In genomic region chr18:79945118-79946042, GRCh38 we compare ENCODE assay signal across 15 cellular contexts. TPM values are rescaled to one million over a fixed set of nuclear protein-coding genes. Genes with fewer than 3 reads are reported as not detected.
A peak's percentile ranks its signal among the peaks of the same experiment; 100 is the strongest.
DNase-seq lines count a peak whose midpoint lies in the region; ATAC-seq, FAIRE-seq and TF ChIP-seq lines count a peak whose summit lies in the region.
"Had no signal": no experiment of that assay in that cellular context is flagged by ENCODE, and none has a peak within 500 bp of the region (broad histone marks: within the 10 kb centered on the region; RNA-seq: fewer than 3 reads in every experiment).

No MANE protein-coding gene starts in this region.

- H3K4ac ChIP-seq in H1 (replicated peaks; ENCODE audit: insufficient read length, low read depth, low read length), result no peak overlapping the region

- no TSS peak for BruUV-seq in PC-3 (replicated peaks; lab: Mats Ljungman, UMichigan)

- no peak overlapping the region for H3K4me2 ChIP-seq in H1 (ENCODE audit: insufficient read depth in 1 of 2, low read depth in 2 of 2, low read length in 2 of 2)
- H3K4me2 ChIP-seq in smooth muscle cell, result no peak overlapping the region
- H3K4me2 ChIP-seq in PC-3 (ENCODE audit: low read length), result no peak overlapping the region

- peaks cover 3% of the 10 kb centered on the region; the same call in 1 of the 2 replicates for H3K79me1 ChIP-seq in H1 (ENCODE audit: low read depth, low read length)

- no peak overlapping the region for H3K9ac ChIP-seq in H1 (replicated peaks in 1 of 4; ENCODE audit: extremely low read depth in 1 of 4, low read depth in 3 of 4, low read length in 3 of 4)
- no peak overlapping the region for H3K9ac ChIP-seq in smooth muscle cell (ENCODE audit: low read depth)
- no peak overlapping the region for H3K9ac ChIP-seq in PC-3 (ENCODE audit: low read length)

- H3K9me2 ChIP-seq in PC-3 (replicated peaks; ENCODE audit: low read length), result no peaks in the 10 kb centered on the region

- peak overlapping the region; percentile 19; the same call in 1 of the 2 replicates for H3K18ac ChIP-seq in H1 (ENCODE audit: extremely low read depth, low read length)

- no peaks in the 10 kb centered on the region for H3K27me3 ChIP-seq in CD8-positive, alpha-beta T cell (ENCODE audit: insufficient read depth, low read length)
- peaks cover 0 to 6% (median 4%) of the 10 kb centered on the region in 4 experiments; a peak in 5 of 7 replicates for H3K27me3 ChIP-seq in H1 (replicated peaks in 1 of 4; ENCODE audit: control insufficient read depth in 3 of 4, extremely low read depth in 1 of 4, insufficient read depth in 3 of 4, low read length in 3 of 4)
- no peaks in the 10 kb centered on the region for H3K27me3 ChIP-seq in pancreas
- H3K27me3 ChIP-seq in smooth muscle cell (ENCODE audit: low read depth), result no peaks in the 10 kb centered on the region
- H3K27me3 ChIP-seq in PC-3 (ENCODE audit: low read length), result no peaks in the 10 kb centered on the region
- no peaks in the 10 kb centered on the region for H3K27me3 ChIP-seq in vagina
- H3K27me3 ChIP-seq: tibial artery had no signal

- H3K14ac ChIP-seq in H1 (ENCODE audit: insufficient read length), result no peak overlapping the region

- H3K27ac Mint-ChIP-seq in CD8-positive, alpha-beta T cell, result peak overlapping the region; percentile 71
- H3K27ac Mint-ChIP-seq: progenitor cell of endocrine pancreas had no signal

- 91% methylated on average over 17 of the region's 17 CpGs; no CpG with 5 or more reads in 1 of the 2 experiments for WGBS in H1 (ENCODE audit: extremely low coverage in 1 of 2, insufficient coverage in 1 of 2, insufficient read length in 1 of 2, insufficient replicate concordance in 2 of 2, low coverage in 1 of 2, low lambda C conversion rate in 2 of 2, missing lambda C conversion rate in 1 of 2), 2 experiments
- WGBS in pancreas, 2 donors, result 61 to 66% methylated on average over 17 of the region's 17 CpGs
- 90% methylated on average over 17 of the region's 17 CpGs for WGBS in smooth muscle cell (ENCODE audit: low lambda C conversion rate)

- H3K36me3 ChIP-seq in CD8-positive, alpha-beta T cell (ENCODE audit: insufficient read depth, low read length), result peaks cover 15% of the 10 kb centered on the region
- H3K36me3 ChIP-seq in H1 (ENCODE audit: control insufficient read depth in 2 of 4, insufficient read depth in 4 of 4, low read length in 3 of 4), result no peaks in the 10 kb centered on the region; a peak in 1 of 8 replicates
- peaks cover 0 to 7% (median 4%) of the 10 kb centered on the region in 3 donors for H3K36me3 ChIP-seq in pancreas
- no peaks in the 10 kb centered on the region for H3K36me3 ChIP-seq in smooth muscle cell (ENCODE audit: low read depth)
- H3K36me3 ChIP-seq in PC-3 (ENCODE audit: low read depth, low read length), result peaks cover 5% of the 10 kb centered on the region; the same call in 1 of the 2 replicates
- H3K36me3 ChIP-seq in vagina, result peaks cover 0 to 25% of the 10 kb centered on the region in 2 donors

- no peaks in the 10 kb centered on the region for H3K23me2 ChIP-seq in H1 (ENCODE audit: low read depth, low read length)

- no peak overlapping the region for H3K4me3 ChIP-seq in CD8-positive, alpha-beta T cell (ENCODE audit: low read depth, low read length)
- H3K4me3 ChIP-seq in H1 (ENCODE audit: extremely low read depth in 1 of 4, insufficient read depth in 2 of 4, low read depth in 3 of 4, low read length in 4 of 4), result no peak overlapping the region
- H3K4me3 ChIP-seq in pancreas, result no peak overlapping the region
- no peak overlapping the region for H3K4me3 ChIP-seq in smooth muscle cell
- H3K4me3 ChIP-seq in PC-3 (ENCODE audit: low read length), result no peak overlapping the region
- no peak overlapping the region for H3K4me3 ChIP-seq in vagina
- H3K4me3 ChIP-seq: tibial artery had no signal

- H3K79me2 ChIP-seq in H1 (ENCODE audit: control insufficient read depth in 1 of 2, insufficient read depth in 2 of 2, low read length in 2 of 2), result peaks cover 0 to 6% of the 10 kb centered on the region in 2 experiments; a peak in 2 of 4 replicates
- H3K79me2 ChIP-seq in smooth muscle cell (ENCODE audit: low read depth), result peaks cover 69% of the 10 kb centered on the region
- peaks cover 80% of the 10 kb centered on the region for H3K79me2 ChIP-seq in PC-3 (ENCODE audit: low read length)

- TF ChIP-seq CTCF in CD8-positive, alpha-beta T cell (IDR thresholded peaks at IDR 0.05), result no peak
- TF ChIP-seq CTCF in H1 (IDR thresholded peaks at IDR 0.05; ENCODE audit: control extremely low read depth in 1 of 3, insufficient read depth in 1 of 3, low read depth in 1 of 3, low read length in 3 of 3) (no peak), pancreas (IDR thresholded peaks at IDR 0.05) (no peak), smooth muscle cell (IDR thresholded peaks at IDR 0.05; ENCODE audit: borderline replicate concordance, insufficient read depth, poor library complexity, severe bottlenecking) (no peak), PC-3 (conservative IDR thresholded peaks at IDR 0.05; ENCODE audit: low read depth, low read length) (no peak), vagina (IDR thresholded peaks at IDR 0.05) (no peak), GM13977 (IDR thresholded peaks at IDR 0.05; ENCODE audit: extremely low read depth, insufficient read depth, missing control alignments) (no peak)

- no peak overlapping the region for H4K91ac ChIP-seq in H1 (replicated peaks; ENCODE audit: insufficient read length, low read length)

- H2BK20ac ChIP-seq in H1 (ENCODE audit: low read length), result no peak overlapping the region

- no peak overlapping the region; the same call in 1 of the 2 replicates for H2BK5ac ChIP-seq in H1 (ENCODE audit: low read depth, low read length)

- TF ChIP-seq POLR2A in H1 (IDR thresholded peaks at IDR 0.05; ENCODE audit: control extremely low read depth in 1 of 2, low read depth in 2 of 2, low read length in 2 of 2), result no peak
- no peak for TF ChIP-seq POLR2A in vagina (IDR thresholded peaks at IDR 0.05)

- intact Hi-C loops in CD8-positive, alpha-beta T cell (cut with DNase I, micrococcal nuclease), result no loop called here
- intact Hi-C loops in pancreas (cut with DNase I) (no loop called here), PC-3 (cut with micrococcal nuclease) (no loop called here), vagina (cut with DNase I) (no loop called here)

- H4K20me1 ChIP-seq in H1 (replicated peaks in 1 of 2; ENCODE audit: control insufficient read depth in 1 of 2, insufficient read depth in 2 of 2, low read length in 2 of 2), result peaks cover 5 to 22% of the 10 kb centered on the region in 2 experiments
- peaks cover 99% of the 10 kb centered on the region for H4K20me1 ChIP-seq in smooth muscle cell (ENCODE audit: low read depth)
- peaks cover 7% of the 10 kb centered on the region; the same call in 1 of the 2 replicates for H4K20me1 ChIP-seq in PC-3 (ENCODE audit: low read length)

- H3K4me1 ChIP-seq in CD8-positive, alpha-beta T cell (ENCODE audit: insufficient read depth, low read length), result peaks cover 40% of the 10 kb centered on the region
- H3K4me1 ChIP-seq in H1 (replicated peaks in 1 of 4; ENCODE audit: control insufficient read depth in 3 of 4, insufficient read depth in 4 of 4, low read length in 3 of 4) (peaks cover 0 to 13% (median 8%) of the 10 kb centered on the region in 4 experiments; a peak in 4 of 7 replicates), pancreas (peaks cover 0 to 34% (median 15%) of the 10 kb centered on the region in 3 donors), smooth muscle cell (ENCODE audit: low read depth) (peaks cover 6% of the 10 kb centered on the region), PC-3 (ENCODE audit: insufficient read depth, low read length) (peaks cover 12% of the 10 kb centered on the region), vagina (peaks cover 94% of the 10 kb centered on the region)

- in situ Hi-C loops in GM13977 (cut with MboI; ENCODE audit: low pct_unique_long_range_greater_than_20kb, low sequenced_read_pairs, unreplicated experiment), result no loop called here

- no peak overlapping the region for H2BK15ac ChIP-seq in H1 (ENCODE audit: low read length)

- no peaks in the 10 kb centered on the region for H3K27me3 Mint-ChIP-seq in CD8-positive, alpha-beta T cell (ENCODE audit: low read depth)
- H3K27me3 Mint-ChIP-seq: progenitor cell of endocrine pancreas had no signal

- peaks cover 36% of the 10 kb centered on the region for H3K36me3 Mint-ChIP-seq in CD8-positive, alpha-beta T cell

- H4K5ac ChIP-seq in H1 (ENCODE audit: insufficient read length, low read depth, low read length), result no peak overlapping the region

- no peak overlapping the region for H3K23ac ChIP-seq in H1 (ENCODE audit: insufficient read length)

- TF ChIP-seq RAD21 in H1 (IDR thresholded peaks at IDR 0.05 in 1 of 2, conservative IDR thresholded peaks at IDR 0.05 in 1 of 2; ENCODE audit: low read depth in 2 of 2, low read length in 2 of 2), result no peak

- no peak overlapping the region for H4K8ac ChIP-seq in H1 (ENCODE audit: extremely low read depth, insufficient read depth, low read length)

- no peak overlapping the region for H3K56ac ChIP-seq in H1 (replicated peaks; ENCODE audit: insufficient read length, low read depth, low read length)

- H3K4me1 Mint-ChIP-seq in CD8-positive, alpha-beta T cell (ENCODE audit: low read depth), result peaks cover 49% of the 10 kb centered on the region

- no peak overlapping the region for H2AK5ac ChIP-seq in H1 (ENCODE audit: low read depth, low read length)

- TF ChIP-seq EP300 in H1 (IDR thresholded peaks at IDR 0.05; ENCODE audit: borderline replicate concordance in 1 of 2, low read depth in 2 of 2, low read length in 2 of 2), result no peak

- CTCF ChIA-PET in CD8-positive, alpha-beta T cell (lab: Charles Lee), result no interaction called here
- CTCF ChIA-PET in H1 (lab: Charles Lee; ENCODE audit: partially characterized antibody) (interaction anchor here (0.6 to 4.4 kb wide), 7 partner anchors 11 to 273 kb away, joined by 3 to 19 read pairs (median 3); partner anchors contain the start of gene ADNP2), PC-3 (lab: Charles Lee) (no interaction called here)

- DNase-seq in CD8-positive, alpha-beta T cell, result no peak
- peak; percentile 78 for DNase-seq in NCI-H2107 treated with DMSO at 0.1 percent for 48 hours (lab: John Stamatoyannopoulos, UW; ENCODE audit: unreplicated experiment)
- no peak for DNase-seq in H1 (ENCODE audit: low read depth in 1 of 2, low spot score in 2 of 2)
- peak in 2 of 6 donors; percentile 10 to 16 for DNase-seq in pancreas
- DNase-seq in smooth muscle cell (lab: John Stamatoyannopoulos, UW; ENCODE audit: unreplicated experiment), result no peak
- no peak for DNase-seq in PC-3
- DNase-seq in vagina (ENCODE audit: extremely low spot score in 2 of 2), result no peak
- no peak for DNase-seq in GM13977 (ENCODE audit: low spot score)
- DNase-seq: activated T-cell treated with anti-CD3 and anti-CD28 coated beads, Interleukin-2, amount 50 U/mL, for 4 hours; cerebellar nuclear complex; foreskin melanocyte; NCI-H1436 treated with DMSO at 0.1 percent for 48 hours; T1000 had no signal

- H3K27ac ChIP-seq in CD8-positive, alpha-beta T cell (ENCODE audit: low read depth, low read length), result no peak overlapping the region
- no peak overlapping the region for H3K27ac ChIP-seq in H1 (ENCODE audit: low read depth, low read length)
- H3K27ac ChIP-seq in pancreas, result no peak overlapping the region
- no peak overlapping the region for H3K27ac ChIP-seq in smooth muscle cell (ENCODE audit: low read depth)
- no peak overlapping the region for H3K27ac ChIP-seq in PC-3 (ENCODE audit: low read length)
- H3K27ac ChIP-seq in vagina, result no peak overlapping the region
- H3K27ac ChIP-seq: tibial artery had no signal

- H2AFZ ChIP-seq in H1 (ENCODE audit: low read length) (no peak overlapping the region), smooth muscle cell (ENCODE audit: low read depth) (no peak overlapping the region), PC-3 (ENCODE audit: low read length) (no peak overlapping the region)

- no peak for FAIRE-seq in H1 (lab: Jason Lieb, UNC)
- FAIRE-seq in pancreas (lab: Jason Lieb, UNC), result no peak

- H3F3A ChIP-seq in smooth muscle cell (ENCODE audit: low read depth) (no peaks in the 10 kb centered on the region), PC-3 (ENCODE audit: low read length, unreplicated experiment) (no peaks in the 10 kb centered on the region)

- no peak overlapping the region for H2BK12ac ChIP-seq in H1 (ENCODE audit: low read depth, low read length)

- H2BK120ac ChIP-seq in H1 (replicated peaks; ENCODE audit: low read depth, low read length), result no peak overlapping the region

- POLR2A ChIA-PET in CD8-positive, alpha-beta T cell (lab: Charles Lee), result interaction anchor here (0.6 kb wide), 1 partner anchor 19 kb away, joined by 3 read pairs; the partner anchor contains the start of gene HSBP1L1
- POLR2A ChIA-PET in H1 (lab: Charles Lee; ENCODE audit: partially characterized antibody), result no interaction called here
- POLR2A ChIA-PET in PC-3 (lab: Charles Lee; ENCODE audit: unreplicated experiment), result no interaction called here

- no peaks in the 10 kb centered on the region for H3K9me3 ChIP-seq in CD8-positive, alpha-beta T cell (ENCODE audit: low read length)
- H3K9me3 ChIP-seq in H1 (ENCODE audit: insufficient read depth in 2 of 2, low read depth in 1 of 2, low read length in 1 of 2) (no peaks in the 10 kb centered on the region), pancreas (no peaks in the 10 kb centered on the region), smooth muscle cell (replicated peaks; ENCODE audit: low read depth) (no peaks in the 10 kb centered on the region), PC-3 (ENCODE audit: low read length) (no peaks in the 10 kb centered on the region), vagina (no peaks in the 10 kb centered on the region)
- H3K9me3 ChIP-seq: tibial artery had no signal

- no peak overlapping the region for H3K4me3 Mint-ChIP-seq in CD8-positive, alpha-beta T cell
- H3K4me3 Mint-ChIP-seq: activated T-cell treated with anti-CD3 and anti-CD28 coated beads, Interleukin-2, amount 50 U/mL, for 4 hours had no signal

- H3K9me3 Mint-ChIP-seq in CD8-positive, alpha-beta T cell, result no peaks in the 10 kb centered on the region
- H3K9me3 Mint-ChIP-seq: activated T-cell treated with anti-CD3 and anti-CD28 coated beads, Interleukin-2, amount 50 U/mL, for 4 hours had no signal

- no peak for ATAC-seq in CD8-positive, alpha-beta T cell
- ATAC-seq in pancreas, result peak in 3 of 4 donors; percentile 7 to 17 (median 11)
- no peak for ATAC-seq in PC-3

RNA-seq across cellular contexts. Expression of gene SLC66A2, which starts 6.1 kb away (rescaled TPM):
- total RNA-seq in CD8-positive, alpha-beta T cell, result 10 to 100 TPM; 50.0 to 53.4 TPM
- total RNA-seq in H1 (2021; fragmentation: NEBNext Ultra II Directional; extraction: Animal tissue kit (Norgen Biotek cat#: 25700)), result 11.6 and 15.0 TPM in 2 replicates
- polyA plus RNA-seq in H1 (2011; rRNA removed) (18.9 and 27.7 TPM in 2 replicates), pancreas (10 to 100 TPM; 34.1 to 36.1 TPM), smooth muscle cell (37.2 and 37.9 TPM in 2 replicates)
- 19.7 TPM for polyA plus RNA-seq in H1 (2011; cell fraction: cytosol; rRNA removed)
- 43.4 TPM for polyA plus RNA-seq in H1 (2011; cell fraction: nucleus; rRNA removed)
- polyA plus RNA-seq in H1 (2012, experiment 1 of 2), result 12.3 to 18.5 TPM (median 17.5 TPM) in 4 replicates
- 14.0 TPM for polyA plus RNA-seq in H1 (2012, experiment 2 of 2)
- polyA plus RNA-seq in H1 (2013, experiment 1 of 2), result 8.8 TPM
- polyA plus RNA-seq in H1 (2013, experiment 2 of 2), result 9.4 TPM
- 6.2 and 9.1 TPM in 2 replicates for polyA minus RNA-seq in H1 (2011; rRNA and poly(A)+ RNA removed)
- 9.5 TPM for polyA minus RNA-seq in H1 (2011; cell fraction: cytosol; rRNA and poly(A)+ RNA removed)
- 12.7 TPM for polyA minus RNA-seq in H1 (2011; cell fraction: nucleus; rRNA and poly(A)+ RNA removed)
- total RNA-seq in pancreas (10 to 100 TPM; 19.6 to 24.3 (median 21.7) TPM), smooth muscle cell (21.2 and 23.6 TPM in 2 replicates), PC-3 (2014; rRNA removed) (52.8 and 66.9 TPM in 2 replicates), vagina (32.2 TPM)

RNA-seq across cellular contexts. Expression of gene HSBP1L1, which starts 19.1 kb away (rescaled TPM):
- 10 to 100 TPM; 19.0 to 20.4 TPM for total RNA-seq in CD8-positive, alpha-beta T cell
- total RNA-seq in H1 (2021; fragmentation: NEBNext Ultra II Directional; extraction: Animal tissue kit (Norgen Biotek cat#: 25700)), result 0.69 and 1.0 TPM in 2 replicates
- polyA plus RNA-seq in H1 (2011; rRNA removed) (1.3 and 1.4 TPM in 2 replicates), pancreas (10 to 100 TPM; 42.9 to 43.6 TPM), smooth muscle cell (12.4 and 23.5 TPM in 2 replicates)
- polyA plus RNA-seq in H1 (2011; cell fraction: cytosol; rRNA removed), result 1.8 TPM
- polyA plus RNA-seq in H1 (2011; cell fraction: nucleus; rRNA removed), result 1.5 TPM
- polyA plus RNA-seq in H1 (2012, experiment 1 of 2), result 2.7 to 4.2 TPM (median 4.0 TPM) in 4 replicates
- polyA plus RNA-seq in H1 (2012, experiment 2 of 2), result 1.6 TPM
- polyA plus RNA-seq in H1 (2013, experiment 1 of 2), result 1.1 TPM
- 1.3 TPM for polyA plus RNA-seq in H1 (2013, experiment 2 of 2)
- 0.20 and 0.47 TPM in 2 replicates for polyA minus RNA-seq in H1 (2011; rRNA and poly(A)+ RNA removed)
- not detected for polyA minus RNA-seq in H1 (2011; cell fraction: cytosol; rRNA and poly(A)+ RNA removed)
- 1.00 TPM for polyA minus RNA-seq in H1 (2011; cell fraction: nucleus; rRNA and poly(A)+ RNA removed)
- total RNA-seq in pancreas (10 to 100 TPM in 5 of 6 donors, 1 to 10 TPM in 1; 9.2 to 14.6 (median 12.7) TPM), smooth muscle cell (11.8 and 24.6 TPM in 2 replicates), PC-3 (2014; rRNA removed) (45.7 and 56.8 TPM in 2 replicates), vagina (32.2 TPM)

RNA-seq across cellular contexts. Expression of gene TXNL4A, which starts 43.0 kb away (rescaled TPM):
- total RNA-seq in CD8-positive, alpha-beta T cell, result 10 to 100 TPM; 62.0 to 69.0 TPM
- total RNA-seq in H1 (2021; fragmentation: NEBNext Ultra II Directional; extraction: Animal tissue kit (Norgen Biotek cat#: 25700)), result 160 and 169 TPM in 2 replicates
- 181 and 197 TPM in 2 replicates for polyA plus RNA-seq in H1 (2011; rRNA removed)
- polyA plus RNA-seq in H1 (2011; cell fraction: cytosol; rRNA removed), result 144 TPM
- 89.2 TPM for polyA plus RNA-seq in H1 (2011; cell fraction: nucleus; rRNA removed)
- 150 to 155 TPM (median 153 TPM) in 4 replicates for polyA plus RNA-seq in H1 (2012, experiment 1 of 2)
- polyA plus RNA-seq in H1 (2012, experiment 2 of 2), result 187 TPM
- polyA plus RNA-seq in H1 (2013, experiment 1 of 2), result 133 TPM
- 141 TPM for polyA plus RNA-seq in H1 (2013, experiment 2 of 2)
- 35.3 and 42.5 TPM in 2 replicates for polyA minus RNA-seq in H1 (2011; rRNA and poly(A)+ RNA removed)
- polyA minus RNA-seq in H1 (2011; cell fraction: cytosol; rRNA and poly(A)+ RNA removed), result 59.7 TPM
- polyA minus RNA-seq in H1 (2011; cell fraction: nucleus; rRNA and poly(A)+ RNA removed), result 33.6 TPM
- 10 to 100 TPM; 40.5 to 60.8 (median 46.0) TPM for total RNA-seq in pancreas
- polyA plus RNA-seq in pancreas, result 10 to 100 TPM; 50.9 to 64.6 TPM
- 61.1 and 62.2 TPM in 2 replicates for total RNA-seq in smooth muscle cell
- 243 and 254 TPM in 2 replicates for polyA plus RNA-seq in smooth muscle cell
- total RNA-seq in PC-3 (2014; rRNA removed), result 148 and 159 TPM in 2 replicates
- total RNA-seq in vagina, result 24.8 TPM

Comparison
In these comparisons a context has a peak if more than half of its experiments do, and no peak if none do; other contexts are left out.
1. ATAC-seq: peak in pancreas (3 of 4); none in CD8-positive, alpha-beta T cell (single experiment) and PC-3 (single experiment).